9 cellular contexts compared by ENCODE assay signal in genomic region chr4:185472063-185472542, GRCh38. TPM values are rescaled to one million over a fixed set of nuclear protein-coding genes. Genes with fewer than 3 reads are reported as not detected.
DNase-seq lines count a peak whose midpoint lies in the region; ATAC-seq and TF ChIP-seq lines count a peak whose summit lies in the region.
"Had no signal": no experiment of that assay in that cellular context is flagged by ENCODE, and none has a peak within 500 bp of the region (broad histone marks: within the 10 kb centered on the region; RNA-seq: fewer than 3 reads in every experiment).

No MANE protein-coding gene starts in this region.

- peaks cover 6% of the 10 kb centered on the region; the same call in 1 of the 2 replicates for H3K27me3 ChIP-seq in BLaER1

- H3K4me1 Mint-ChIP-seq in MCF 10A (ENCODE audit: insufficient read depth, unreplicated experiment), result no peaks in the 10 kb centered on the region
- peaks cover 8 to 20% (median 17%) of the 10 kb centered on the region in 3 donors for H3K4me1 Mint-ChIP-seq in naive B cell

- no peak for TF ChIP-seq CTCF in HEK293 (tag by site-specific recombination; IDR thresholded peaks at IDR 0.05)
- no peak for TF ChIP-seq CTCF in MCF 10A (IDR thresholded peaks at IDR 0.05; ENCODE audit: unreplicated experiment)

- H3K4me3 Mint-ChIP-seq in MCF 10A (ENCODE audit: unreplicated experiment) (peak overlapping the region; percentile 80), naive B cell (peak overlapping the region; percentile 78 to 92 (median 90))

- peaks cover 18% of the 10 kb centered on the region for H3K4me1 ChIP-seq in BLaER1
- 0 out of 2 replicates have a peak, but pooled peaks cover 3% of the 10 kb centered on the region for H3K4me1 ChIP-seq in HEK293 (ENCODE audit: control insufficient read depth, insufficient read depth, low read length)

- ATAC-seq in naive B cell (ENCODE audit: low read depth in 2 of 2), result no peak

- POLR2A ChIA-PET in HEK293 (lab: Yijun Ruan, JAX), result interaction anchor here (1.0 kb wide), 1 partner anchor 63 kb away, joined by 4 read pairs; the partner anchor contains the start of gene PDLIM3
- POLR2A ChIA-PET in MCF 10A (lab: Yijun Ruan, JAX), result interaction anchor here (0.6 to 1.2 kb wide), 4 partner anchors 47 to 126 kb away, joined by 3 to 5 read pairs (median 3); partner anchors contain the start of gene UFSP2

- 0 out of 2 replicates have a peak, but pooled peaks cover 4% of the 10 kb centered on the region for H3K9me3 ChIP-seq in BLaER1
- H3K9me3 ChIP-seq in HEK293 (ENCODE audit: control insufficient read depth, insufficient read depth, low read depth, low read length), result no peaks in the 10 kb centered on the region

- DNase-seq in MCF 10A (ENCODE audit: unreplicated experiment), result no peak
- peak; percentile 11 for DNase-seq in naive B cell
- no peak for DNase-seq in activated effector memory CD4-positive, alpha-beta T cell treated with anti-CD3 and anti-CD28 coated beads, Interleukin-2, amount 50 U/mL, for 16 hours
- DNase-seq in NCI-H446 treated with DMSO at 0.1 percent for 48 hours (lab: John Stamatoyannopoulos, UW), result no peak
- no peak for DNase-seq in head of caudate nucleus
- DNase-seq in HPDE6-E6E7 (ENCODE audit: extremely low spot score), result no peak

- H3K27ac ChIP-seq in BLaER1, result no peak overlapping the region
- no peak overlapping the region for H3K27ac ChIP-seq in HEK293 (ENCODE audit: extremely low read depth, low read depth, low read length)
- H3K27ac ChIP-seq: HL-60 had no signal

- H3K27ac Mint-ChIP-seq in MCF 10A (ENCODE audit: low read depth, unreplicated experiment) (no peak overlapping the region), naive B cell (peak overlapping the region; percentile 53 to 96 (median 84))

- H3K9me3 Mint-ChIP-seq in MCF 10A (ENCODE audit: unreplicated experiment) (no peaks in the 10 kb centered on the region), naive B cell (peaks cover 0 to 5% (median 0%) of the 10 kb centered on the region in 7 donors)

- H4K20me1 ChIP-seq in BLaER1, result no peaks in the 10 kb centered on the region

- CTCF ChIA-PET in HEK293 (lab: Yijun Ruan, JAX) (interaction anchor here (0.5 to 1.4 kb wide), 5 partner anchors 9 to 338 kb away, joined by 3 to 7 read pairs (median 5); no protein-coding TSS in a partner anchor), MCF 10A (lab: Yijun Ruan, JAX) (interaction anchor here (0.6 to 2.2 kb wide), 12 partner anchors 10 to 565 kb away, joined by 3 to 19 read pairs (median 4); partner anchors contain the start of gene ANKRD37)

- peak overlapping the region; percentile 99 for H3K4me2 ChIP-seq in BLaER1

- intact Hi-C loops in MCF 10A (cut with micrococcal nuclease), result loop anchor here (5.0 to 10.0 kb wide), 2 partner anchors 267 to 565 kb away; partner anchors contain the start of genes CFAP97 and SNX25
- intact Hi-C loops in head of caudate nucleus (cut with DNase I), result loop anchor here (5.0 to 10.0 kb wide), 2 partner anchors 45 to 63 kb away; partner anchors contain the start of genes PDLIM3 and UFSP2

- BruUV-seq in MCF 10A (replicated peaks; lab: Mats Ljungman, UMichigan), result no TSS peak

- peak overlapping the region; percentile 85 for H3K4me3 ChIP-seq in BLaER1
- H3K4me3 ChIP-seq in HEK293 (ENCODE audit: low read depth, low read length), result peak overlapping the region; percentile 62

- H3K36me3 ChIP-seq in BLaER1, result no peaks in the 10 kb centered on the region
- no peaks in the 10 kb centered on the region for H3K36me3 ChIP-seq in HEK293 (ENCODE audit: control insufficient read depth in 2 of 2, insufficient read depth in 1 of 2, low read length in 2 of 2)

- H3K36me3 Mint-ChIP-seq in MCF 10A (ENCODE audit: insufficient read depth, unreplicated experiment), result no peaks in the 10 kb centered on the region
- no peaks in the 10 kb centered on the region for H3K36me3 Mint-ChIP-seq in naive B cell

- H3K27me3 Mint-ChIP-seq in MCF 10A (ENCODE audit: insufficient read depth, unreplicated experiment) (peaks cover 37% of the 10 kb centered on the region), naive B cell (peaks cover 8 to 17% (median 9%) of the 10 kb centered on the region in 3 donors)

- peak overlapping the region; percentile 72 for H3K9ac ChIP-seq in BLaER1

TF ChIP-seq in HEK293, 187 proteins besides CTCF, POLR2A, EP300 and RAD21:
- TF ChIP-seq HIC1 (tag by site-specific recombination; IDR thresholded peaks at IDR 0.05), result no peak
- TF ChIP-seq MZF1 (tag by site-specific recombination; IDR thresholded peaks at IDR 0.05; ENCODE audit: borderline replicate concordance), result peak; percentile 56; the same call in 1 of the 2 replicates

RNA-seq across cellular contexts. Expression of gene CCDC110, which starts 0.6 kb away (rescaled TPM):
- total RNA-seq in MCF 10A (2022), result 0.47 TPM in 1 of 2 replicates, not detected in the other
- polyA plus RNA-seq in naive B cell (ENCODE audit: low read depth in 6 of 6), result under 1 TPM in 2 of 6 donors, not detected in 4; 0.16 to 0.92 TPM

RNA-seq across cellular contexts. Expression of gene UFSP2, which starts 46.3 kb away (rescaled TPM):
- total RNA-seq in MCF 10A (2022), result 44.4 and 46.4 TPM in 2 replicates
- 10 to 100 TPM; 21.3 to 40.1 (median 32.3) TPM for polyA plus RNA-seq in naive B cell (ENCODE audit: low read depth in 6 of 6)
